In the genomic region with DNA sequence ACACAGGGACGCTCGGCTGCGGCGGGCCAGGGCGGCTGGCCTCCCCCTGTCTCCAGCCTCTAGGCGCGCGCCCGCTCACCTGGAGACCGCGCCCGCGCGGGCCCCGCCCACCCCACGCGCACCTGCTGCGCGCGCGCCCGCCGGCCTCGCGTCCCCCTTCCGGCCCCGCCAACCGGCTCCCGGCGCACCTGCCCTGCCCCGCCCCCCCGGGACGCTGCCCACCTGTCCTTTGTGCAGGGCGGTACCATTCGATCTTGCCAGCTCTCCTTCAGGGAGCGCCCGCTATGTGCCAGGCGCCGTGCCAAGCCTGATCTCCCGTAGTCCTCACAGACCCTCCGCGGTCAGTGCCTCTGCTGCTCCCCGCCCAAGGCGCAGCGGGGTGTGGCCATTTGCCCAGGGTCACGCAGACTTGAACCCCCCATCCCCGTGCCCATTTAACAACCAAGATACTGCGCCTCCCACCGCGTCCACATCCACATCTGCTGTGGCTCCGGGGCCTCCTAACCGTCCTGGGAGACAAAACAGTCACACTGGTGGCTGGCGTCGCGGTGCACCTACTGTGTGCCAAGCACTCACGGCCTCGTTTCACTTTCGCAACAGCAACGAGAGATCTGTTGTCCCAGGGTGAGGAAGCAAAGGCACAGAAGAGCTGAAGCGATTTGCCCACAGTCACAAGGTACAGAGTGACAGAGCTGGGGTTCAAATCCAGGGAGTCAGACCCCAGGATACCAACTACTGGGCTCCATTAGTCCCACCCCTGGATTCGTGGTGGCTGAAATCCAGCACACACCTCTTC, we compare ENCODE assay signal across 8 cellular contexts. TPM values are rescaled to one million over a fixed set of nuclear protein-coding genes. Genes with fewer than 3 reads are reported as not detected.
DNase-seq lines count a peak whose midpoint lies in the region; ATAC-seq and TF ChIP-seq lines count a peak whose summit lies in the region.

No MANE protein-coding gene starts in this region.

- TF ChIP-seq EP300 in upper lobe of left lung (IDR thresholded peaks at IDR 0.05), result no peak

- H3K27ac ChIP-seq in A673 (ENCODE audit: low read depth, low read length, poor library complexity, severe bottlenecking) (no peak overlapping the region), dorsolateral prefrontal cortex (peak overlapping the region in 49 of 59 donors; percentile 26 to 98 (median 83)), upper lobe of left lung (peak overlapping the region in 3 of 4 donors; percentile 19 to 78 (median 62))

- POLR2A ChIA-PET in A673 (lab: Charles Lee; ENCODE audit: low non-redundant PET), result no interaction called here

- H3K4me3 ChIP-seq in A673 (ENCODE audit: low read depth, low read length, poor library complexity, severe bottlenecking) (peak overlapping the region; percentile 39), dorsolateral prefrontal cortex (peak overlapping the region; percentile 11 to 71 (median 60)), mucosa of stomach (ENCODE audit: low read length) (peak overlapping the region; percentile 31), upper lobe of left lung (peak overlapping the region; percentile 15 to 62 (median 59))

- no peak for TF ChIP-seq POLR2A in upper lobe of left lung (IDR thresholded peaks at IDR 0.05)

- WGBS in upper lobe of left lung, 2 donors, result 3 to 4% methylated on average over 11 to 13 of the region's 61 CpGs

- intact Hi-C loops in A673 (cut with micrococcal nuclease; ENCODE audit: unreplicated experiment), result no loop called here
- intact Hi-C loops in dorsolateral prefrontal cortex (cut with DNase I), result loop anchor here (5.0 kb wide), 1 partner anchor 45 kb away; no protein-coding TSS in a partner anchor

- TF ChIP-seq CTCF in A673 (conservative IDR thresholded peaks at IDR 0.05; ENCODE audit: low read depth, low read length), result no peak
- no peak for TF ChIP-seq CTCF in dorsolateral prefrontal cortex (IDR thresholded peaks at IDR 0.05 in 54 of 56, conservative IDR thresholded peaks at IDR 0.05 in 2 of 56; ENCODE audit: low read depth in 1 of 56, partially characterized antibody in 56 of 56)
- no peak for TF ChIP-seq CTCF in upper lobe of left lung (IDR thresholded peaks at IDR 0.05)

- H3K36me3 ChIP-seq in A673 (ENCODE audit: insufficient read depth, low read length, poor library complexity, severe bottlenecking) (no peaks in the 10 kb centered on the region), mucosa of stomach (ENCODE audit: control insufficient read depth, insufficient read depth, low read length) (no peaks in the 10 kb centered on the region), upper lobe of left lung (no peaks in the 10 kb centered on the region)

- DNase-seq in A673 (ENCODE audit: low spot score) (no peak), NCI-H146 treated with DMSO at 0.1 percent for 48 hours (lab: John Stamatoyannopoulos, UW; ENCODE audit: unreplicated experiment) (peak; percentile 95), dorsolateral prefrontal cortex (no peak), upper lobe of left lung (peak; percentile 51 to 94)
- DNase-seq in activated CD4-positive, alpha-beta T cell treated with anti-CD3 and anti-CD28 coated beads for 1 hour, result peak; percentile 45

- no peaks in the 10 kb centered on the region for H3K27me3 ChIP-seq in A673 (replicated peaks; ENCODE audit: insufficient read depth, low read depth, low read length, poor library complexity)
- H3K27me3 ChIP-seq in dorsolateral prefrontal cortex, result no peaks in the 10 kb centered on the region
- H3K27me3 ChIP-seq in mucosa of stomach (ENCODE audit: control insufficient read depth, insufficient read depth, low read length), result peaks cover 10% of the 10 kb centered on the region
- H3K27me3 ChIP-seq in upper lobe of left lung, result no peaks in the 10 kb centered on the region

- BruUV-seq in A673 (replicated peaks; lab: Mats Ljungman, UMichigan), result no TSS peak

- H3K9me3 ChIP-seq in A673 (ENCODE audit: low read depth, low read length, poor library complexity, severe bottlenecking), result no peaks in the 10 kb centered on the region
- H3K9me3 ChIP-seq in mucosa of stomach (ENCODE audit: control insufficient read depth, low read length), result no peaks in the 10 kb centered on the region
- no peaks in the 10 kb centered on the region for H3K9me3 ChIP-seq in upper lobe of left lung

- CTCF ChIA-PET in A673 (lab: Charles Lee), result no interaction called here

- peaks cover 11% of the 10 kb centered on the region for H3K4me1 ChIP-seq in A673 (ENCODE audit: insufficient read depth, low read length, poor library complexity, severe bottlenecking)
- H3K4me1 ChIP-seq in mucosa of stomach (ENCODE audit: control insufficient read depth, insufficient read depth, low read length), result peaks cover 31% of the 10 kb centered on the region
- peaks cover 19 to 41% (median 31%) of the 10 kb centered on the region in 4 donors for H3K4me1 ChIP-seq in upper lobe of left lung

- H3K9ac ChIP-seq in mucosa of stomach (ENCODE audit: low read length), result peak overlapping the region; percentile 48

- ATAC-seq in GM21825 (IDR thresholded peaks at IDR 0.05; ENCODE audit: unreplicated experiment) (peak; percentile 11), upper lobe of left lung (ENCODE audit: low FRiP score in 2 of 2) (peak in 1 of 2 donors; percentile 12), HG03439 (IDR thresholded peaks at IDR 0.05; ENCODE audit: unreplicated experiment) (no peak)

RNA-seq across cellular contexts. Expression of a gene that starts 48.1 kb away (rescaled TPM):
- total RNA-seq in A673 (2021) (1.4 and 3.2 TPM in 2 replicates), dorsolateral prefrontal cortex (10 to 100 TPM; 29.4 to 56.2 (median 42.8) TPM), upper lobe of left lung (10 to 100 TPM; 13.4 to 40.2 (median 19.0) TPM)

Comparison
In these comparisons a context has a peak if more than half of its experiments do, and no peak if none do; other contexts are left out.
1. DNase-seq: peak in NCI-H146 treated with DMSO at 0.1 percent for 48 hours (single experiment), activated CD4-positive, alpha-beta T cell treated with anti-CD3 and anti-CD28 coated beads for 1 hour (single experiment) and upper lobe of left lung (2 of 2); none in A673 (single experiment) and dorsolateral prefrontal cortex (0 of 10).
2. Peak in every context shown above with its lines, with median percentiles within 50 percentile points of each other: H3K4me3 ChIP-seq.